In the genomic region with DNA sequence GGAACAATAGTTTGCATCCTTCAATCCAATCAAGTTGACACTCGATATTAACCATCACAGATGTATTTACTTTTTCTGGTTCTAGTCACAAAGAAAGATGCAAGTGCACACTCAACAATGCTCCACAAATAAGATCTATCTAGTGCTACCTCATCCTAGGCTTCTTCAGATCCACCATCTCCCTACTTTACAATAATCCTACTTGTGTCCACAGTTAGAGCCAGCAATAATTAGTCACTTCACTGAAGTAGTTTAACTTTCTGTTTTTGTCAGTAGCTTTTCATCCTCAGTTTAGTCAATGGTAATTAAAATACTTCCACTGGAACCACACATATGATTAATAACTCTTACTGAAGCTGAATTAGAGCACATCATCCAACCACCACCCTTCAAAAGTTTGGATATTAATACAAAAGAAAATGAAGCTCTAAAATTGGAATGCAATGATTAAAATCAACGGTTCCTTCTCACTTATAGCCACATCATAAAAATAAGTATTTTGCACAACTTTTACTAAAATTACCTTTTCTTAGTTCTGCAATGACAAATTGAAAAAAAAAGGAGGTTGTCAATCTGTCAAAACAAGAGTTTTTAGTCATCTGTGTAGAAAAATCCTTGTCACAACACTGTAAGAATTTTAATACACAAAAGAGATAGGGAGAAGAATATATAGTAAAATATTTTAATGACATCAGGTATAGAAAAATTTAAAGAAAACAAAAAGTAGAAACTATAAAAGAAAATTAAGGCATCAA, we compare ENCODE assay signal across 23 cellular contexts. TPM values are rescaled to one million over a fixed set of nuclear protein-coding genes. Genes with fewer than 3 reads are reported as not detected.
"Had no signal": no experiment of that assay in that cellular context is flagged by ENCODE, and none has a peak within 500 bp of the region (broad histone marks: within the 10 kb centered on the region; RNA-seq: fewer than 3 reads in every experiment).

No MANE protein-coding gene starts in this region.

- DNase-seq: activated CD4-positive, alpha-beta T cell treated with anti-CD3 and anti-CD28 coated beads, Interleukin-2, amount 10 ng/mL, durations not matched to agents 7 days and 5 days; activated CD4-positive, CD25-positive, alpha-beta regulatory T cell; activated CD8-positive, alpha-beta memory T cell treated with anti-CD3 and anti-CD28 coated beads, Interleukin-2, amount 10 ng/mL, durations not matched to agents 7 days and 5 days; activated CD8-positive, alpha-beta T cell treated with anti-CD3 and anti-CD28 coated beads for 36 hours; activated effector memory CD4-positive, alpha-beta T cell treated with anti-CD3 and anti-CD28 coated beads, Interleukin-2, amount 50 U/mL, for 16 hours; activated naive CD4-positive, alpha-beta T cell treated with anti-CD3 and anti-CD28 coated beads, Interleukin-2, amount 50 U/mL, for 16 hours; adrenal gland; effector memory CD4-positive, alpha-beta T cell; foreskin keratinocyte; left ventricle myocardium superior; midbrain; retina; sigmoid colon; stimulated activated CD4-positive, alpha-beta T cell treated with anti-CD3 and anti-CD28 coated beads, Interleukin-15, amount 100 ng/mL, for 24 hours; stimulated activated naive B cell treated with anti-CD40 and anti-IgM and Interleukin-4, amounts not matched to agents 10 μg/mL and 1 μg/mL and 100 μg/mL, for 72 hours; T1000; upper lobe of right lung had no signal

- H3K27ac ChIP-seq: adrenal gland, foreskin keratinocyte, hepatocyte, sigmoid colon had no signal

- H3K4me1 ChIP-seq: adrenal gland, foreskin keratinocyte, sigmoid colon, upper lobe of right lung had no signal

- H3K27me3 ChIP-seq: adrenal gland, hepatocyte, sigmoid colon, upper lobe of right lung had no signal

- H3K36me3 ChIP-seq: adrenal gland, sigmoid colon, upper lobe of right lung had no signal

- ATAC-seq: activated CD8-positive, alpha-beta memory T cell treated with anti-CD3 and anti-CD28 coated beads, Interleukin-2, amount 10 ng/mL, durations not matched to agents 7 days and 5 days; activated CD8-positive, alpha-beta T cell treated with anti-CD3 and anti-CD28 coated beads for 36 hours; foreskin keratinocyte; left ventricle myocardium superior; stimulated activated naive B cell treated with anti-CD40 and anti-IgM and Interleukin-4, amounts not matched to agents 10 μg/mL and 1 μg/mL and 100 μg/mL, for 72 hours; upper lobe of right lung had no signal

- H3K4me3 ChIP-seq: adrenal gland, hepatocyte, sigmoid colon, smooth muscle cell, upper lobe of right lung had no signal

- H3K9me3 ChIP-seq: adrenal gland, sigmoid colon, upper lobe of right lung had no signal

- H3K9me3 Mint-ChIP-seq: activated CD4-positive, alpha-beta T cell treated with anti-CD3 and anti-CD28 coated beads, Interleukin-2, amount 10 ng/mL, durations not matched to agents 7 days and 5 days; activated CD8-positive, alpha-beta T cell treated with anti-CD3 and anti-CD28 coated beads for 36 hours; central memory CD8-positive, alpha-beta T cell; natural killer cell treated with Interleukin-12 subunit alpha and Interleukin-12 subunit beta and Interleukin-15 and Interleukin-18, amount 100 ng/mL, for 72 hours; stimulated activated naive B cell treated with anti-CD40 and anti-IgM and Interleukin-4, amounts not matched to agents 10 μg/mL and 1 μg/mL and 100 μg/mL, for 72 hours; T-helper 1 cell treated with Interleukin-12 subunit alpha and Interleukin-12 subunit beta and Interleukin-4 antibody, amounts not matched to agents 30 μg/mL and 1 μg/mL, for 36 hours had no signal

- H3K4me3 Mint-ChIP-seq: activated CD4-positive, alpha-beta T cell treated with anti-CD3 and anti-CD28 coated beads, Interleukin-2, amount 10 ng/mL, durations not matched to agents 7 days and 5 days; activated CD8-positive, alpha-beta memory T cell treated with anti-CD3 and anti-CD28 coated beads, Interleukin-2, amount 10 ng/mL, durations not matched to agents 7 days and 5 days; activated CD8-positive, alpha-beta T cell treated with anti-CD3 and anti-CD28 coated beads for 36 hours; central memory CD8-positive, alpha-beta T cell; natural killer cell treated with Interleukin-12 subunit alpha and Interleukin-12 subunit beta and Interleukin-15 and Interleukin-18, amount 100 ng/mL, for 72 hours; stimulated activated naive B cell treated with anti-CD40 and anti-IgM and Interleukin-4, amounts not matched to agents 10 μg/mL and 1 μg/mL and 100 μg/mL, for 72 hours; T-helper 1 cell treated with Interleukin-12 subunit alpha and Interleukin-12 subunit beta and Interleukin-4 antibody, amounts not matched to agents 30 μg/mL and 1 μg/mL, for 36 hours had no signal

- H3K36me3 Mint-ChIP-seq: activated CD8-positive, alpha-beta memory T cell treated with anti-CD3 and anti-CD28 coated beads, Interleukin-2, amount 10 ng/mL, durations not matched to agents 7 days and 5 days; natural killer cell treated with Interleukin-12 subunit alpha and Interleukin-12 subunit beta and Interleukin-15 and Interleukin-18, amount 100 ng/mL, for 72 hours; stimulated activated naive B cell treated with anti-CD40 and anti-IgM and Interleukin-4, amounts not matched to agents 10 μg/mL and 1 μg/mL and 100 μg/mL, for 72 hours had no signal

- H3K27ac Mint-ChIP-seq: activated CD4-positive, alpha-beta T cell treated with anti-CD3 and anti-CD28 coated beads, Interleukin-2, amount 10 ng/mL, durations not matched to agents 7 days and 5 days; activated CD8-positive, alpha-beta memory T cell treated with anti-CD3 and anti-CD28 coated beads, Interleukin-2, amount 10 ng/mL, durations not matched to agents 7 days and 5 days; activated CD8-positive, alpha-beta T cell treated with anti-CD3 and anti-CD28 coated beads for 36 hours; natural killer cell treated with Interleukin-12 subunit alpha and Interleukin-12 subunit beta and Interleukin-15 and Interleukin-18, amount 100 ng/mL, for 72 hours; progenitor cell of endocrine pancreas; stimulated activated naive B cell treated with anti-CD40 and anti-IgM and Interleukin-4, amounts not matched to agents 10 μg/mL and 1 μg/mL and 100 μg/mL, for 72 hours; T-helper 1 cell treated with Interleukin-12 subunit alpha and Interleukin-12 subunit beta and Interleukin-4 antibody, amounts not matched to agents 30 μg/mL and 1 μg/mL, for 36 hours had no signal

- H3K4me1 Mint-ChIP-seq: activated CD4-positive, alpha-beta T cell treated with anti-CD3 and anti-CD28 coated beads, Interleukin-2, amount 10 ng/mL, durations not matched to agents 7 days and 5 days; central memory CD8-positive, alpha-beta T cell; stimulated activated naive B cell treated with anti-CD40 and anti-IgM and Interleukin-4, amounts not matched to agents 10 μg/mL and 1 μg/mL and 100 μg/mL, for 72 hours had no signal

RNA-seq across cellular contexts. Expression of a gene that starts 39.9 kb away (rescaled TPM):
- total RNA-seq: activated CD8-positive, alpha-beta memory T cell treated with anti-CD3 and anti-CD28 coated beads, Interleukin-2, amount 10 ng/mL, durations not matched to agents 7 days and 5 days; activated CD8-positive, alpha-beta T cell treated with anti-CD3 and anti-CD28 coated beads for 36 hours; natural killer cell treated with Interleukin-12 subunit alpha and Interleukin-12 subunit beta and Interleukin-15 and Interleukin-18, amount 100 ng/mL, for 72 hours had no signal
